ENCODE assay signal across 8 cellular contexts in genomic region chr7:114085592-114086490, GRCh38.
A peak's percentile ranks its signal among the peaks of the same experiment; 100 is the strongest.
DNase-seq lines count a peak whose midpoint lies in the region; FAIRE-seq and TF ChIP-seq lines count a peak whose summit lies in the region.

No MANE protein-coding gene starts in this region.

- DNase-seq in ACHN (peak; percentile 93), GM13977 (ENCODE audit: low spot score) (peak; percentile 70), Kasumi-1 (lab: John Stamatoyannopoulos, UW) (peak; percentile 74 to 79), RWPE1 (ENCODE audit: low spot score) (peak; percentile 31), chondrocyte (ENCODE audit: low spot score) (peak; percentile 96), keratinocyte (ENCODE audit: low read depth, low spot score) (no peak), mesenteric fat pad (ENCODE audit: low spot score) (no peak)

- no peaks in the 10 kb centered on the region for H3K27me3 Mint-ChIP-seq in chondrocyte (ENCODE audit: low read depth)

- no peaks in the 10 kb centered on the region for H4K20me1 ChIP-seq in keratinocyte (ENCODE audit: control insufficient read depth, extremely low read depth, insufficient read depth, low read length)

- in situ Hi-C loops in ACHN (cut with HindIII; ENCODE audit: low pct_ligation_motif_present, low pct_unique_long_range_greater_than_20kb, low sequenced_read_pairs): loop anchor here (25.0 kb wide), 1 partner anchor 326 kb away; the partner anchor contains the start of gene FOXP2
- in situ Hi-C loops in GM13977 (cut with MboI; ENCODE audit: low pct_unique_long_range_greater_than_20kb, low sequenced_read_pairs, unreplicated experiment): no loop called here

- peak overlapping the region; percentile 85 for H3K4me2 ChIP-seq in keratinocyte (ENCODE audit: control insufficient read depth, extremely low read depth, insufficient read depth, low read depth, low read length)

- H3K27ac ChIP-seq in RWPE1 (no peak overlapping the region), keratinocyte (ENCODE audit: control insufficient read depth, insufficient read depth, low read length) (no peak overlapping the region), skeletal muscle tissue (ENCODE audit: low read depth, low read length) (peak overlapping the region; percentile 99)

- H3K36me3 ChIP-seq in keratinocyte (ENCODE audit: control insufficient read depth in 2 of 2, extremely low read depth in 1 of 2, insufficient read depth in 2 of 2, low read length in 2 of 2): no peaks in the 10 kb centered on the region
- H3K36me3 ChIP-seq in skeletal muscle tissue (ENCODE audit: control insufficient read depth in 3 of 3, insufficient read depth in 3 of 3, low read length in 3 of 3): no peaks in the 10 kb centered on the region

- no peaks in the 10 kb centered on the region for H3K9me3 Mint-ChIP-seq in chondrocyte (ENCODE audit: low read depth)

- no peaks in the 10 kb centered on the region for H3K79me2 ChIP-seq in keratinocyte (ENCODE audit: control insufficient read depth, insufficient read depth, low read length)

- no peaks in the 10 kb centered on the region for H3K36me3 Mint-ChIP-seq in chondrocyte (ENCODE audit: low read depth)

- H3K9ac ChIP-seq in keratinocyte (ENCODE audit: control insufficient read depth, extremely low read depth, insufficient read depth, low read length): peak overlapping the region; percentile 53
- H3K9ac ChIP-seq in skeletal muscle tissue (ENCODE audit: low read depth in 1 of 3, low read length in 3 of 3): peak overlapping the region; percentile 90 to 98 (median 91)

- peaks cover 51% of the 10 kb centered on the region for H3K4me1 Mint-ChIP-seq in chondrocyte (ENCODE audit: low read depth)

- H2AFZ ChIP-seq in keratinocyte (ENCODE audit: control insufficient read depth, low read length): peak overlapping the region; percentile 95

- H3K9me1 ChIP-seq in keratinocyte (ENCODE audit: control insufficient read depth, extremely low read depth, insufficient read depth, low read length): no peaks in the 10 kb centered on the region

- peak; percentile 41 for FAIRE-seq in keratinocyte (lab: Jason Lieb, UNC)

- CTCF ChIA-PET in RWPE1 (lab: Yijun Ruan, JAX): interaction anchor here (0.6 kb wide), 3 partner anchors 224 to 1019 kb away, joined by 3 to 8 read pairs (median 3); no protein-coding TSS in a partner anchor

- peak overlapping the region; percentile 57 to 81 (median 71) for H3K4me3 ChIP-seq in keratinocyte (ENCODE audit: control insufficient read depth in 2 of 3, extremely low read depth in 1 of 3, insufficient read depth in 2 of 3, low read depth in 1 of 3, low read length in 3 of 3)
- H3K4me3 ChIP-seq in skeletal muscle tissue (ENCODE audit: low read length in 3 of 3): peak overlapping the region; percentile 87 to 89 (median 88)

- H3K9me3 ChIP-seq in keratinocyte (ENCODE audit: control insufficient read depth, low read depth, low read length): no peaks in the 10 kb centered on the region
- no peaks in the 10 kb centered on the region for H3K9me3 ChIP-seq in skeletal muscle tissue (ENCODE audit: control insufficient read depth in 3 of 3, low read length in 3 of 3)

- dilution Hi-C loops in keratinocyte (cut with MboI; ENCODE audit: extremely low pct_ligation_motif_present, low sequenced_read_pairs): no loop called here

- peak overlapping the region; percentile 98 for H3K27ac Mint-ChIP-seq in chondrocyte (ENCODE audit: unreplicated experiment)

- peak overlapping the region; percentile 99 for H3K4me3 Mint-ChIP-seq in chondrocyte (ENCODE audit: unreplicated experiment)

- TF ChIP-seq CTCF in GM13977 (IDR thresholded peaks at IDR 0.05; ENCODE audit: extremely low read depth, insufficient read depth, missing control alignments) (no peak), RWPE1 (conservative IDR thresholded peaks at IDR 0.05; ENCODE audit: low read depth) (no peak), chondrocyte (IDR thresholded peaks at IDR 0.05) (no peak), keratinocyte (optimal IDR thresholded peaks at IDR 0.05 in 1 of 3, IDR thresholded peaks at IDR 0.05 in 1 of 3, conservative IDR thresholded peaks at IDR 0.05 in 1 of 3; ENCODE audit: extremely low read depth in 1 of 3, insufficient read depth in 2 of 3, low read length in 3 of 3) (no peak)

- POLR2A ChIA-PET in RWPE1 (lab: Yijun Ruan, JAX; ENCODE audit: low non-redundant PET): no interaction called here

- peaks cover 12% of the 10 kb centered on the region for H3K4me1 ChIP-seq in keratinocyte (ENCODE audit: control insufficient read depth, extremely low read depth, insufficient read depth, low read length)
- H3K4me1 ChIP-seq in skeletal muscle tissue (ENCODE audit: control insufficient read depth in 3 of 3, insufficient read depth in 3 of 3, low read length in 3 of 3): peaks cover 2 to 15% (median 12%) of the 10 kb centered on the region in 3 donors

- H3K27me3 ChIP-seq in keratinocyte (ENCODE audit: control insufficient read depth, extremely low read depth, insufficient read depth, low read length): peaks cover 35% of the 10 kb centered on the region
- H3K27me3 ChIP-seq in skeletal muscle tissue (ENCODE audit: control insufficient read depth in 3 of 3, insufficient read depth in 3 of 3, low read length in 3 of 3): peaks cover 0 to 11% (median 8%) of the 10 kb centered on the region in 3 donors

Comparison
In these comparisons a context has a peak if more than half of its experiments do, and no peak if none do; other contexts are left out.
1. DNase-seq: peak in ACHN (single experiment), GM13977 (single experiment), Kasumi-1 (2 of 2), RWPE1 (single experiment) and chondrocyte (single experiment); none in keratinocyte (single experiment) and mesenteric fat pad (single experiment).